In genomic region chr4:21835712-21836111, GRCh38 we compare ENCODE assay signal across 18 cellular contexts.
"Had no signal": no experiment of that assay in that cellular context is flagged by ENCODE, and none has a peak within 500 bp of the region (broad histone marks: within the 10 kb centered on the region; RNA-seq: fewer than 3 reads in every experiment).

No MANE protein-coding gene starts in this region.

- H3K4me3 ChIP-seq: MG63 had no signal

- ATAC-seq: Panc1 had no signal

- DNase-seq: Karpas-422, KG1, MG63, NCI-H1092, NCI-H1417 treated with DMSO at 0.1 percent for 48 hours, NCI-H146, NCI-H1694 treated with DMSO at 0.1 percent for 48 hours, NCI-H1930, NCI-H2081, NCI-H2107, NCI-H2227 treated with DMSO at 0.1 percent for 48 hours, NCI-H524 treated with DMSO at 0.1 percent for 48 hours, NCI-H69, NCI-H774, SHP77, SK-N-SH had no signal

- H3K36me3 ChIP-seq: MG63 had no signal

- H3K9me3 ChIP-seq: MG63, SK-N-SH had no signal

- H3K9ac ChIP-seq: SK-N-SH had no signal

- H3K4me2 ChIP-seq: SK-N-SH had no signal

- H3K27me3 ChIP-seq: MG63 had no signal

- H3K27ac ChIP-seq: RWPE1 had no signal
